ENCODE assay signal across 13 cellular contexts in the genomic region with DNA sequence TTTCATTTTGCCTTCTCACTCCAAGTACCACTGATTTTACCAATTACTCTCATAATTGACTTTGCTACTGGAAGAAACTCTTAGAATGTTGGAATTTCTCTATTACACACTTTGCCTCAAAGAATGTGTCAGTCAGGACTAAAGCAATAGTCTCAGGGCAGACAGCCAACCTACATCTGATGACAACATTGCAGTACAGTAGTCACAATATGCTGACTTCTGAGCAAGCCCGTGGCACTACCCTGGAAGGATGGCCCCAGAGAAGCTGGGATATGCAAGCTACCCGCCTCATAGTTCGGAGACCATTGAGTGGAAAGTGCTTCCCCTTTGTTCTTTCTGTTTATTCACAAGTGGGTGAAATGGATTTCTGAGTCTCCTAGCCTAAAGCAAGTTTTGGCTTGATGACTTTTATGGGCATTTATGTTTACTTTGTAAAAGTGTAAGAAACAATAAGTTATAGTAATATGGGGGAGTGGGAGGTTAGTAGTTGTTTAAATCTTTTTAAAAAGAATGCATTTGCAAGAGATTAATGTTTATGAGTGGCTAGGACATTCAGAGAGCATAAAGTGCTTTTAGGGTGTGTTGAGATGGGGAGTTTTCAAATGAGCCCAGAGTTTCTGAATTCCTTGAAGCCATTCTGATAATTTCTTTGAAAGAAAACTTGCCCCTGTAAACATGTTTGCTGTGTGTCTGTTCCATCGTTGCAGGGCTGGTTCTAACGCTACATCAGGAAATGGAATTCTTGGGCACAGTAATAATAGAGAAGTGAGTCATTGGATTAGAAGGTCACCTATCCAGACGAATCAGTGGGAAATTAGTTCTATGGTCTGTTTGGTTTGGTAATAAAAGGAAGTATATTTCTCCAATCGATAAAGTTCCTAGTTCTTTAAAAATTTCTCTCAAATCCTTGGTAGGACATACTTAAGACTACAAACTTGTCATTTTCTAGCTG.
A peak's percentile ranks its signal among the peaks of the same experiment; 100 is the strongest.
DNase-seq lines count a peak whose midpoint lies in the region; TF ChIP-seq lines count a peak whose summit lies in the region.
"Had no signal": no experiment of that assay in that cellular context is flagged by ENCODE, and none has a peak within 500 bp of the region (broad histone marks: within the 10 kb centered on the region; RNA-seq: fewer than 3 reads in every experiment).

No MANE protein-coding gene starts in this region.

- H3K27ac ChIP-seq in sigmoid colon = no peak overlapping the region
- H3K27ac ChIP-seq: BLaER1, spleen had no signal

- no peak for TF ChIP-seq EP300 in sigmoid colon (IDR thresholded peaks at IDR 0.05)

- peaks cover 0 to 4% (median 0%) of the 10 kb centered on the region in 4 donors for H3K4me1 ChIP-seq in sigmoid colon

- no peak for TF ChIP-seq POLR2A in sigmoid colon (IDR thresholded peaks at IDR 0.05)

- TF ChIP-seq CTCF in sigmoid colon (IDR thresholded peaks at IDR 0.05) = no peak

- DNase-seq in ACHN = peak; percentile 4
- peak; percentile 80 for DNase-seq in HT-29 (ENCODE audit: low spot score)
- peak; percentile 93 for DNase-seq in astrocyte of the hippocampus (ENCODE audit: low read depth, low spot score)
- peak; percentile 87 for DNase-seq in kidney tubule cell (ENCODE audit: low spot score)
- no peak for DNase-seq in cortex of kidney (lab: John Stamatoyannopoulos, UW)
- DNase-seq in activated effector memory CD4-positive, alpha-beta T cell treated with Interleukin-2 at 50 U/mL for 16 hours = no peak
- no peak for DNase-seq in NCI-H748 treated with DMSO at 0.1 percent for 48 hours (lab: John Stamatoyannopoulos, UW)
- no peak for DNase-seq in sigmoid colon
- DNase-seq: activated CD4-positive, CD25-positive, alpha-beta regulatory T cell; activated naive CD4-positive, alpha-beta T cell treated with anti-CD3 and anti-CD28 coated beads for 36 hours; spleen; stimulated activated naive CD4-positive, alpha-beta T cell had no signal

- peaks cover 0 to 2% (median 0%) of the 10 kb centered on the region in 4 donors for H3K9me3 ChIP-seq in sigmoid colon
- H3K9me3 ChIP-seq: BLaER1 had no signal

- H3K36me3 ChIP-seq in sigmoid colon = no peaks in the 10 kb centered on the region
- H3K36me3 ChIP-seq: BLaER1, spleen had no signal

- no peaks in the 10 kb centered on the region for H3K27me3 ChIP-seq in sigmoid colon
- H3K27me3 ChIP-seq: BLaER1, spleen had no signal

- intact Hi-C loops in sigmoid colon (cut with DNase I) = no loop called here

- no peak overlapping the region for H3K4me3 ChIP-seq in sigmoid colon
- H3K4me3 ChIP-seq: BLaER1, spleen had no signal

- in situ Hi-C loops in ACHN (cut with HindIII; ENCODE audit: low pct_ligation_motif_present, low pct_unique_long_range_greater_than_20kb, low sequenced_read_pairs) = no loop called here

- 36 to 69% methylated on average over 7 of the region's 7 CpGs for WGBS in sigmoid colon, 2 donors

Comparison
In these comparisons a context has a peak if more than half of its experiments do, and no peak if none do; other contexts are left out.
1. DNase-seq: peak in ACHN (single experiment), HT-29 (single experiment), astrocyte of the hippocampus (single experiment) and kidney tubule cell (single experiment); none in cortex of kidney (single experiment), activated effector memory CD4-positive, alpha-beta T cell treated with Interleukin-2 at 50 U/mL for 16 hours (single experiment), NCI-H748 treated with DMSO at 0.1 percent for 48 hours (single experiment) and sigmoid colon (single experiment).